Comparison of ENCODE assay signal across 9 cellular contexts in genomic region chr7:107725138-107725740, GRCh38. TPM values are rescaled to one million over a fixed set of nuclear protein-coding genes. Genes with fewer than 3 reads are reported as not detected.
DNase-seq lines count a peak whose midpoint lies in the region; ATAC-seq and TF ChIP-seq lines count a peak whose summit lies in the region.
"Had no signal": no experiment of that assay in that cellular context is flagged by ENCODE, and none has a peak within 500 bp of the region (broad histone marks: within the 10 kb centered on the region; RNA-seq: fewer than 3 reads in every experiment).

No MANE protein-coding gene starts in this region.

- no peaks in the 10 kb centered on the region for H3K4me1 Mint-ChIP-seq in CD14-positive monocyte
- no peaks in the 10 kb centered on the region for H3K4me1 Mint-ChIP-seq in activated T-cell treated with anti-CD3 and anti-CD28 coated beads, Interleukin-2, amount 50 U/mL, for 72 hours (ENCODE audit: low read depth)

- H3K36me3 Mint-ChIP-seq in CD14-positive monocyte = no peaks in the 10 kb centered on the region
- no peaks in the 10 kb centered on the region for H3K36me3 Mint-ChIP-seq in activated T-cell treated with anti-CD3 and anti-CD28 coated beads, Interleukin-2, amount 50 U/mL, for 72 hours (ENCODE audit: insufficient read depth in 2 of 2)
- H3K36me3 Mint-ChIP-seq: IgD-negative memory B cell had no signal

- no peaks in the 10 kb centered on the region for H3K9me3 Mint-ChIP-seq in CD14-positive monocyte
- no peaks in the 10 kb centered on the region for H3K9me3 Mint-ChIP-seq in activated T-cell treated with anti-CD3 and anti-CD28 coated beads, Interleukin-2, amount 50 U/mL, for 72 hours
- H3K9me3 Mint-ChIP-seq: IgD-negative memory B cell had no signal

- H3K27ac Mint-ChIP-seq in CD14-positive monocyte = no peak overlapping the region
- no peak overlapping the region for H3K27ac Mint-ChIP-seq in activated T-cell treated with anti-CD3 and anti-CD28 coated beads, Interleukin-2, amount 50 U/mL, for 72 hours
- H3K27ac Mint-ChIP-seq: IgD-negative memory B cell had no signal

- H3K4me3 Mint-ChIP-seq in CD14-positive monocyte = no peak overlapping the region
- H3K4me3 Mint-ChIP-seq in activated T-cell treated with anti-CD3 and anti-CD28 coated beads, Interleukin-2, amount 50 U/mL, for 72 hours = no peak overlapping the region
- H3K4me3 Mint-ChIP-seq: IgD-negative memory B cell had no signal

- TF ChIP-seq CTCF in CD14-positive monocyte (IDR thresholded peaks at IDR 0.05) (peak; percentile 76), fibroblast of villous mesenchyme (IDR thresholded peaks at IDR 0.05; ENCODE audit: insufficient read depth, low read depth, low read length) (peak; percentile 65)

- peaks cover 0 to 12% (median 3%) of the 10 kb centered on the region in 3 donors for H3K27me3 Mint-ChIP-seq in CD14-positive monocyte (ENCODE audit: low read depth in 3 of 3)
- peaks cover 25% of the 10 kb centered on the region for H3K27me3 Mint-ChIP-seq in activated T-cell treated with anti-CD3 and anti-CD28 coated beads, Interleukin-2, amount 50 U/mL, for 72 hours (ENCODE audit: low read depth)

- ATAC-seq in activated T-cell treated with anti-CD3 and anti-CD28 coated beads, Interleukin-2, amount 50 U/mL, for 72 hours (replicated peaks in 1 of 2) = no peak
- ATAC-seq in HG03439 (IDR thresholded peaks at IDR 0.05; ENCODE audit: unreplicated experiment) (no peak), HG03039 (IDR thresholded peaks at IDR 0.05; ENCODE audit: unreplicated experiment) (no peak)

- intact Hi-C loops in CD14-positive monocyte (cut with micrococcal nuclease) = loop anchor here in 1 of 2 donors (5.0 kb wide), 1 partner anchor 263 kb away; no protein-coding TSS in a partner anchor

- DNase-seq in CD14-positive monocyte (ENCODE audit: low spot score) (no peak), GM19240 (ENCODE audit: insufficient read length, low spot score) (peak; percentile 24), NCI-H526 (lab: John Stamatoyannopoulos, UW) (peak; percentile 60 to 87), fibroblast of villous mesenchyme (ENCODE audit: low read depth) (peak; percentile 72), pulmonary artery endothelial cell (ENCODE audit: low read depth, low spot score) (peak; percentile 35)
- peak; percentile 50 to 61 for DNase-seq in activated T-cell treated with anti-CD3 and anti-CD28 coated beads, Interleukin-2, amount 50 U/mL, for 72 hours

- no peak overlapping the region for H3K4me3 ChIP-seq in fibroblast of villous mesenchyme (ENCODE audit: low read depth, low read length)

RNA-seq across cellular contexts. Expression of gene CBLL1, which starts 18.7 kb away (rescaled TPM):
- 10 to 100 TPM; 15.7 to 26.9 TPM for polyA plus RNA-seq in CD14-positive monocyte
- 10 to 100 TPM; 39.8 to 44.6 TPM for total RNA-seq in activated T-cell treated with anti-CD3 and anti-CD28 coated beads, Interleukin-2, amount 50 U/mL, for 72 hours
- total RNA-seq in fibroblast of villous mesenchyme = 30.3 and 36.3 TPM in 2 replicates
- total RNA-seq in pulmonary artery endothelial cell = 13.7 and 21.1 TPM in 2 replicates
